8 cellular contexts compared by ENCODE assay signal in the genomic region with DNA sequence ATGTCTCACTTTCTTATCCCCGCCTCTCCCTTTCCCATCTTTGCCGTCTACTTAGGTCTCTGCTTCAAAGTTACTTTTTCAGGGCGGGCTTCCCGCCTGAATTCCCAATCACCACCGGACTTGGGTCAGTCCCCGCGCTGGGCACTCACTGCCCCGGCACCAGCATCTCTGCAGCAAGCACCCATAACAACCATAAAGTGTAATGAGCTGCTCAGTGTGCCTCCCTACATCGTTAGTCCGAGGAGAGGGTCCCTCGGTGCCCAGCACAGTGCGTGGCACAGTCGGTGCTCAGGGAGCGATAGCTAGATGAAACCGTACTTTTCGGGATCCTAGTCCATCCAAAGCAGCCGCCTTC. TPM values are rescaled to one million over a fixed set of nuclear protein-coding genes. Genes with fewer than 3 reads are reported as not detected.
DNase-seq lines count a peak whose midpoint lies in the region; ATAC-seq and TF ChIP-seq lines count a peak whose summit lies in the region.

No MANE protein-coding gene starts in this region.

- ATAC-seq in SK-N-SH treated with all-trans-retinoic acid at 6 μM for 48 hours (no peak), GM21381 (IDR thresholded peaks at IDR 0.05; ENCODE audit: unreplicated experiment) (no peak), left lobe of liver (no peak), HG03025 (IDR thresholded peaks at IDR 0.05; ENCODE audit: low FRiP score, unreplicated experiment) (no peak)

- peaks cover 41% of the 10 kb centered on the region for H3F3A ChIP-seq in SK-N-SH (replicated peaks; ENCODE audit: insufficient read depth)

- peaks cover 23 to 29% of the 10 kb centered on the region in 2 experiments for H3K4me1 ChIP-seq in SK-N-SH (ENCODE audit: control insufficient read depth in 1 of 2, insufficient read depth in 2 of 2, low read depth in 1 of 2, low read length in 1 of 2)
- H3K4me1 ChIP-seq in adipocyte (ENCODE audit: control insufficient read depth, insufficient read depth, low read length), result peaks cover 43% of the 10 kb centered on the region
- peaks cover 40% of the 10 kb centered on the region for H3K4me1 ChIP-seq in suprapubic skin

- no peaks in the 10 kb centered on the region for H3K27me3 ChIP-seq in SK-N-SH (ENCODE audit: insufficient read depth)
- H3K27me3 ChIP-seq in adipocyte (replicated peaks; ENCODE audit: control insufficient read depth, insufficient read depth, low read length), result no peaks in the 10 kb centered on the region
- no peaks in the 10 kb centered on the region for H3K27me3 ChIP-seq in kidney epithelial cell (ENCODE audit: control insufficient read depth, insufficient read depth, low read length)
- H3K27me3 ChIP-seq in suprapubic skin, result no peaks in the 10 kb centered on the region

- H3K27ac ChIP-seq in SK-N-SH (ENCODE audit: low read depth in 2 of 2, low read length in 1 of 2), result peak overlapping the region; percentile 87 to 94
- H3K27ac ChIP-seq in suprapubic skin, result peak overlapping the region; percentile 94

- H4K20me1 ChIP-seq in SK-N-SH (ENCODE audit: insufficient read depth), result peaks cover 30% of the 10 kb centered on the region

- POLR2A ChIA-PET in SK-N-SH (lab: Yijun Ruan, JAX), result interaction anchor here (0.9 to 2.3 kb wide), 4 partner anchors 16 to 117 kb away, joined by 3 to 14 read pairs (median 3); partner anchors contain the start of gene CITED4

- CTCF ChIA-PET in SK-N-SH (lab: Yijun Ruan, JAX), result interaction anchor here (0.6 to 3.4 kb wide), 3 partner anchors 25 to 713 kb away, joined by 3 to 16 read pairs (median 3); no protein-coding TSS in a partner anchor

- DNase-seq in SK-N-SH, result no peak
- no peak for DNase-seq in adipocyte (ENCODE audit: low read depth)
- no peak for DNase-seq in kidney epithelial cell (ENCODE audit: low read depth)
- DNase-seq in suprapubic skin (ENCODE audit: low spot score in 2 of 2), result no peak
- no peak for DNase-seq in left lobe of liver (ENCODE audit: low spot score)

- no peak for TF ChIP-seq POLR2A in suprapubic skin (IDR thresholded peaks at IDR 0.05)

- H3K4me3 ChIP-seq in SK-N-SH (ENCODE audit: low read depth in 2 of 2, low read length in 1 of 2), result peak overlapping the region; percentile 73 to 74
- H3K4me3 ChIP-seq in adipocyte (ENCODE audit: low read length), result peak overlapping the region; percentile 89
- H3K4me3 ChIP-seq in kidney epithelial cell (ENCODE audit: low read depth, low read length), result peak overlapping the region; percentile 60
- peak overlapping the region; percentile 74 for H3K4me3 ChIP-seq in suprapubic skin

- TF ChIP-seq CTCF in SK-N-SH (IDR thresholded peaks at IDR 0.05), result no peak
- no peak for TF ChIP-seq CTCF in kidney epithelial cell (IDR thresholded peaks at IDR 0.05; ENCODE audit: insufficient read depth, low read length, poor library complexity, severe bottlenecking)
- TF ChIP-seq CTCF in suprapubic skin (IDR thresholded peaks at IDR 0.05), result no peak

- peak overlapping the region; percentile 85 for H2AFZ ChIP-seq in SK-N-SH (ENCODE audit: low read depth)

- TF ChIP-seq EP300 in SK-N-SH (IDR thresholded peaks at IDR 0.05; ENCODE audit: borderline replicate concordance in 1 of 2, low read depth in 1 of 2, low read length in 1 of 2) (no peak), suprapubic skin (IDR thresholded peaks at IDR 0.05) (no peak)

- H3K9ac ChIP-seq in SK-N-SH, result peak overlapping the region; percentile 87
- peak overlapping the region; percentile 92 for H3K9ac ChIP-seq in adipocyte (ENCODE audit: low read length)

- H3K36me3 ChIP-seq in SK-N-SH (replicated peaks in 1 of 2; ENCODE audit: control insufficient read depth in 1 of 2, insufficient read depth in 2 of 2, low read length in 1 of 2), result peaks cover 3 to 7% of the 10 kb centered on the region in 2 experiments
- H3K36me3 ChIP-seq in adipocyte (ENCODE audit: control insufficient read depth, insufficient read depth, low read length, severe bottlenecking), result no peaks in the 10 kb centered on the region
- H3K36me3 ChIP-seq in kidney epithelial cell (ENCODE audit: control insufficient read depth, insufficient read depth, low read length), result no peaks in the 10 kb centered on the region
- no peaks in the 10 kb centered on the region for H3K36me3 ChIP-seq in suprapubic skin

- no peaks in the 10 kb centered on the region for H3K9me2 ChIP-seq in SK-N-SH

- 71% methylated on average over 15 of the region's 17 CpGs for WGBS in SK-N-SH (ENCODE audit: low lambda C conversion rate)
- 55% methylated on average over 11 of the region's 17 CpGs for WGBS in suprapubic skin

- no peak for TF ChIP-seq RAD21 in SK-N-SH (IDR thresholded peaks at IDR 0.05; ENCODE audit: low read length)

- H3K79me2 ChIP-seq in SK-N-SH (ENCODE audit: insufficient read depth), result peaks cover 39% of the 10 kb centered on the region

- H3K4me2 ChIP-seq in SK-N-SH, result peak overlapping the region; percentile 94

- H3K9me3 ChIP-seq in SK-N-SH (no peaks in the 10 kb centered on the region), adipocyte (ENCODE audit: control insufficient read depth, low read length) (no peaks in the 10 kb centered on the region), suprapubic skin (no peaks in the 10 kb centered on the region)

TF ChIP-seq in SK-N-SH, 30 proteins besides CTCF, POLR2A, EP300 and RAD21:
- TF ChIP-seq JUND (IDR thresholded peaks at IDR 0.05) (no peak), EZH2phosphoT487 (IDR thresholded peaks at IDR 0.05; ENCODE audit: borderline replicate concordance, low read depth) (no peak)
- TF ChIP-seq, protein P1, sequence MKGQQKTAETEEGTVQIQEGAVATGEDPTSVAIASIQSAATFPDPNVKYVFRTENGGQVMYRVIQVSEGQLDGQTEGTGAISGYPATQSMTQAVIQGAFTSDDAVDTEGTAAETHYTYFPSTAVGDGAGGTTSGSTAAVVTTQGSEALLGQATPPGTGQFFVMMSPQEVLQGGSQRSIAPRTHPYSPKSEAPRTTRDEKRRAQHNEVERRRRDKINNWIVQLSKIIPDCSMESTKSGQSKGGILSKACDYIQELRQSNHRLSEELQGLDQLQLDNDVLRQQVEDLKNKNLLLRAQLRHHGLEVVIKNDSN (IDR thresholded peaks at IDR 0.05; ENCODE audit: borderline replicate concordance, low read depth), result no peak

TF ChIP-seq in SK-N-SH treated with all-trans-retinoic acid at 6 μM for 48 hours, 23 proteins besides CTCF, POLR2A, EP300 and RAD21 (continues in another document):
- TF ChIP-seq PATZ1 (CRISPR knock-in tag; IDR thresholded peaks at IDR 0.05; ENCODE audit: borderline replicate concordance), result no peak
- TF ChIP-seq PPARA (CRISPR knock-in tag; IDR thresholded peaks at IDR 0.05; ENCODE audit: borderline replicate concordance), result no peak
- TF ChIP-seq POU6F1 (CRISPR knock-in tag; IDR thresholded peaks at IDR 0.05; ENCODE audit: borderline replicate concordance, low read depth), result no peak
- no peak for TF ChIP-seq SNAI2 (CRISPR knock-in tag; IDR thresholded peaks at IDR 0.05)
- TF ChIP-seq ZNF8 (CRISPR knock-in tag; IDR thresholded peaks at IDR 0.05), result no peak
- TF ChIP-seq ARNTL (CRISPR knock-in tag; IDR thresholded peaks at IDR 0.05; ENCODE audit: borderline replicate concordance, low read depth), result no peak
- no peak for TF ChIP-seq ZNF70 (CRISPR knock-in tag; IDR thresholded peaks at IDR 0.05)
- TF ChIP-seq RARB (CRISPR knock-in tag; IDR thresholded peaks at IDR 0.05), result no peak
- no peak for TF ChIP-seq ZNF565 (CRISPR knock-in tag; conservative IDR thresholded peaks at IDR 0.05; ENCODE audit: low read depth)
- TF ChIP-seq OSR1 (CRISPR knock-in tag; IDR thresholded peaks at IDR 0.05), result no peak
- no peak for TF ChIP-seq BACH2 (CRISPR knock-in tag; IDR thresholded peaks at IDR 0.05; ENCODE audit: borderline replicate concordance)

RNA-seq across cellular contexts. Expression of gene CTPS1, which starts 0.6 kb away (rescaled TPM):
- 34.4 and 34.5 TPM in 2 replicates for polyA plus RNA-seq in SK-N-SH (2012; rRNA removed)
- 39.7 and 42.6 TPM in 2 replicates for polyA plus RNA-seq in SK-N-SH (2012; cell fraction: cytosol; rRNA removed)
- 50.4 and 68.0 TPM in 2 replicates for polyA plus RNA-seq in SK-N-SH (2012; cell fraction: nucleus; rRNA removed)
- total RNA-seq in kidney epithelial cell (51.6 and 59.8 TPM in 2 replicates), suprapubic skin (10 to 100 TPM; 15.9 to 23.6 (median 20.0) TPM), left lobe of liver (35.6 TPM)

RNA-seq across cellular contexts. Expression of gene SLFNL1, which starts 42.7 kb away (rescaled TPM):
- polyA plus RNA-seq in SK-N-SH (2012; rRNA removed), result 0.16 and 0.26 TPM in 2 replicates
- 0.04 TPM in 2 replicates for polyA plus RNA-seq in SK-N-SH (2012; cell fraction: cytosol; rRNA removed)
- polyA plus RNA-seq in SK-N-SH (2012; cell fraction: nucleus; rRNA removed), result 1.4 and 1.6 TPM in 2 replicates
- total RNA-seq in kidney epithelial cell (0.41 TPM in 1 of 2 replicates, not detected in the other), suprapubic skin (under 1 TPM in 3 of 4 donors, not detected in 1; 0.42 to 0.97 (median 0.60) TPM), left lobe of liver (not detected)
